ENCODE assay signal across 17 cellular contexts in the genomic region with DNA sequence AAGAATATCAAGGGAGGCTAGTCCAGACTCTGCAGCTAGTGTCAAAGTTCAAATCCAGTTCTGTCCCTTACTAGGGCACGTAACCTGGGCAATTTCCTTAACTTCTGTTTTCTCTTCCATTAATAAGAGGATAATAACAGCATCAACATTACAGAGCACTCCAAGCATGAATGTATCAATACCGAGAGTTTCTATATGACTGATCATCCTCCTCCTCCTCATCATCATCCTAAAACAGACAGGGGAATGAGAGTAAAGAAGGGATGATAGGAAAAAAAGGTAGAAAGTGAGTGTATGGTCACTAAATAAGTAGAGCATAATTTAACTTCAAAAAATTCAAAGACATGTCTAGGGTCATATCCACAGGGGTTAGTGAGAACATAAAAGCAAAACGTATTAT.
DNase-seq lines count a peak whose midpoint lies in the region; ATAC-seq, FAIRE-seq and TF ChIP-seq lines count a peak whose summit lies in the region.
"Had no signal": no experiment of that assay in that cellular context is flagged by ENCODE, and none has a peak within 500 bp of the region (broad histone marks: within the 10 kb centered on the region; RNA-seq: fewer than 3 reads in every experiment).

No MANE protein-coding gene starts in this region.

- H3K4me1 ChIP-seq in OCI-LY3 (ENCODE audit: low read length) = peaks cover 49% of the 10 kb centered on the region
- peaks cover 8% of the 10 kb centered on the region for H3K4me1 ChIP-seq in hepatocyte (ENCODE audit: insufficient read depth)
- H3K4me1 ChIP-seq in stomach smooth muscle (ENCODE audit: control insufficient read depth, insufficient read depth, low read length) = peaks cover 30% of the 10 kb centered on the region
- peaks cover 3% of the 10 kb centered on the region for H3K4me1 ChIP-seq in osteoblast (ENCODE audit: insufficient read depth, low read length)

- H3K36me3 ChIP-seq in OCI-LY3 (replicated peaks; ENCODE audit: low read depth, low read length) (peaks cover 6% of the 10 kb centered on the region), hepatocyte (replicated peaks; ENCODE audit: insufficient read depth, low read depth) (no peaks in the 10 kb centered on the region), stomach smooth muscle (ENCODE audit: control insufficient read depth in 2 of 2, insufficient read depth in 2 of 2, low read length in 2 of 2) (no peaks in the 10 kb centered on the region), osteoblast (ENCODE audit: insufficient read depth, low read length) (no peaks in the 10 kb centered on the region)

- H3K4me2 ChIP-seq in OCI-LY3 (ENCODE audit: low read length) (peak overlapping the region; percentile 90), hepatocyte (no peak overlapping the region), osteoblast (ENCODE audit: insufficient read depth, low read length) (no peak overlapping the region)

- H3K9ac ChIP-seq in OCI-LY3 (ENCODE audit: low read length) (peak overlapping the region; percentile 80), stomach smooth muscle (ENCODE audit: low read length in 2 of 2) (no peak overlapping the region)

- no peaks in the 10 kb centered on the region for H3K27me3 ChIP-seq in OCI-LY3 (ENCODE audit: low read depth, low read length)
- H3K27me3 ChIP-seq in hepatocyte = no peaks in the 10 kb centered on the region
- no peaks in the 10 kb centered on the region for H3K27me3 ChIP-seq in stomach smooth muscle (ENCODE audit: control insufficient read depth in 1 of 2, insufficient read depth in 2 of 2, low read length in 2 of 2)
- peaks cover 9% of the 10 kb centered on the region for H3K27me3 ChIP-seq in osteoblast (ENCODE audit: insufficient read depth, low read length)

- H3K79me2 ChIP-seq in OCI-LY3 (ENCODE audit: low read length) (peaks cover 51% of the 10 kb centered on the region), hepatocyte (no peaks in the 10 kb centered on the region), osteoblast (ENCODE audit: insufficient read depth, low read length) (no peaks in the 10 kb centered on the region)

- H4K20me1 ChIP-seq in OCI-LY3 (ENCODE audit: insufficient read depth, low read length) = no peaks in the 10 kb centered on the region
- H4K20me1 ChIP-seq in hepatocyte (ENCODE audit: insufficient read depth, poor library complexity, severe bottlenecking) = no peaks in the 10 kb centered on the region
- no peaks in the 10 kb centered on the region for H4K20me1 ChIP-seq in osteoblast (ENCODE audit: insufficient read depth, low read length)

- 82% methylated on average over 3 of the region's 3 CpGs for WGBS in hepatocyte (ENCODE audit: low lambda C conversion rate, missing lambda C conversion rate)

- H3K9me2 ChIP-seq in hepatocyte (replicated peaks; ENCODE audit: insufficient read depth) = no peaks in the 10 kb centered on the region

- TF ChIP-seq POLR2A in GM12892 (IDR thresholded peaks at IDR 0.05; ENCODE audit: low read depth, low read length) = no peak

- H3K4me3 ChIP-seq in OCI-LY3 (ENCODE audit: low read length) (peak overlapping the region; percentile 65), hepatocyte (no peak overlapping the region), stomach smooth muscle (ENCODE audit: low read length in 2 of 2) (no peak overlapping the region), osteoblast (ENCODE audit: insufficient read depth, low read length) (no peak overlapping the region)
- H3K4me3 ChIP-seq: skin epidermis had no signal

- H3K9me3 ChIP-seq in OCI-LY3 (ENCODE audit: insufficient read depth, low read length) (no peaks in the 10 kb centered on the region), hepatocyte (ENCODE audit: low read depth) (no peaks in the 10 kb centered on the region), stomach smooth muscle (ENCODE audit: control insufficient read depth in 2 of 2, low read length in 2 of 2) (no peaks in the 10 kb centered on the region), osteoblast (ENCODE audit: low read depth, low read length) (no peaks in the 10 kb centered on the region)

- TF ChIP-seq CTCF in OCI-LY3 (IDR thresholded peaks at IDR 0.05; ENCODE audit: low read depth, low read length) (no peak), hepatocyte (IDR thresholded peaks at IDR 0.05; ENCODE audit: poor library complexity) (no peak), osteoblast (IDR thresholded peaks at IDR 0.05; ENCODE audit: extremely low read depth, low read depth, low read length) (no peak)

- no peak for ATAC-seq in HG02870 (IDR thresholded peaks at IDR 0.05; ENCODE audit: unreplicated experiment)
- ATAC-seq: PC-3 had no signal

- H2AFZ ChIP-seq in OCI-LY3 (ENCODE audit: low read depth, low read length) = no peak overlapping the region
- H2AFZ ChIP-seq in hepatocyte = no peak overlapping the region
- no peak overlapping the region for H2AFZ ChIP-seq in osteoblast (ENCODE audit: low read length)

- DNase-seq in GM12892 (ENCODE audit: insufficient read length) = no peak
- no peak for DNase-seq in hepatocyte (ENCODE audit: low spot score)
- no peak for DNase-seq in DMS153 (lab: John Stamatoyannopoulos, UW)
- DNase-seq in osteoblast (ENCODE audit: insufficient read length, low spot score, missing footprints) = no peak
- DNase-seq: activated CD4-positive, alpha-beta T cell treated with anti-CD3 and anti-CD28 coated beads, Interleukin-2, amount 10 ng/mL, durations not matched to agents 24 days and 14 days; activated gamma-delta T cell; activated T-cell treated with anti-CD3 and anti-CD28 coated beads, Interleukin-2, amount 50 U/mL, for 1 hour; CD4-positive, CD25-positive, alpha-beta regulatory T cell; EL; HCEC 1CT; left ventricle myocardium superior; naive thymus-derived CD4-positive, alpha-beta T cell; PC-3 had no signal

- FAIRE-seq in GM12892 (lab: Jason Lieb, UNC) = peak; percentile 73

- H3K27ac ChIP-seq in OCI-LY3 (ENCODE audit: low read length) (peak overlapping the region; percentile 99), hepatocyte (peak overlapping the region; percentile 55), stomach smooth muscle (ENCODE audit: low read length) (peak overlapping the region; percentile 69), osteoblast (ENCODE audit: low read depth, low read length) (no peak overlapping the region)
